ENCODE assay signal across 16 cellular contexts in the genomic region with DNA sequence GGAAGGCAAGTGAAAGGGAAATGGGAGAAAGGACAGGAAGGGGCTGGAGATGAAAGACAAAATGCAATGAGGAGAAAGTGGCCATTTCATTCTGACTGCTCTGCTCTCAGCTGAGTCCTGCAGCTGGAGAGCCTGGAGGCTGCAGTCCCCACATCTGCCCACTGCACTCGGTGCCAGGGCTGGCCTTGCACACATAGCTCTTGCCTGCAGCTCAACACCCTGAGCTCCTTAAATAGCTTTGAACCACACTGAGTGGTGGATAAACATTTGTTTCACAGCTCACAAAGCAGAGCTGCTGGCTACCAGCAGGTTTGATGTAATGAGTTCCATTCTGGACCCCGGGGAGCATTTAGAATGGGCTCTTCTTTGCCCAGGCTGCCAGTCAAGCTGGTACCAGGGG.
DNase-seq lines count a peak whose midpoint lies in the region; ATAC-seq and TF ChIP-seq lines count a peak whose summit lies in the region.
"Had no signal": no experiment of that assay in that cellular context is flagged by ENCODE, and none has a peak within 500 bp of the region (broad histone marks: within the 10 kb centered on the region; RNA-seq: fewer than 3 reads in every experiment).

No MANE protein-coding gene starts in this region.

- peak; percentile 32 for ATAC-seq in HG03175 (IDR thresholded peaks at IDR 0.05; ENCODE audit: unreplicated experiment)
- no peak for ATAC-seq in memory B cell (ENCODE audit: low read depth)
- no peak for ATAC-seq in left lung

- H3K36me3 ChIP-seq in transverse colon = no peaks in the 10 kb centered on the region
- no peaks in the 10 kb centered on the region for H3K36me3 ChIP-seq in left lung
- H3K36me3 ChIP-seq: neutrophil, spleen had no signal

- H3K27me3 Mint-ChIP-seq in memory B cell = peaks cover 3% of the 10 kb centered on the region

- H3K4me3 ChIP-seq in transverse colon (no peak overlapping the region), left lung (no peak overlapping the region)
- H3K4me3 ChIP-seq: spleen had no signal

- H3K9me3 Mint-ChIP-seq in memory B cell = peaks cover 1% of the 10 kb centered on the region

- H3K4me1 ChIP-seq in transverse colon (peaks cover 0 to 13% (median 1%) of the 10 kb centered on the region in 4 donors), left lung (peaks cover 0 to 19% of the 10 kb centered on the region in 2 donors)

- H3K9me3 ChIP-seq in transverse colon = no peaks in the 10 kb centered on the region
- no peaks in the 10 kb centered on the region for H3K9me3 ChIP-seq in left lung
- H3K9me3 ChIP-seq: neutrophil, spleen had no signal

- H3K27me3 ChIP-seq in transverse colon (no peaks in the 10 kb centered on the region), left lung (no peaks in the 10 kb centered on the region)
- H3K27me3 ChIP-seq: neutrophil, spleen had no signal

- peak; percentile 29 for DNase-seq in SW480 (ENCODE audit: low spot score)
- no peak for DNase-seq in memory B cell (ENCODE audit: low spot score in 2 of 2)
- DNase-seq in GM10248 (ENCODE audit: extremely low spot score) = no peak
- no peak for DNase-seq in activated CD4-positive, alpha-beta T cell treated with anti-CD3 and anti-CD28 coated beads, Interleukin-2, amount 50 U/mL, for 48 hours
- no peak for DNase-seq in transverse colon
- no peak for DNase-seq in left lung
- DNase-seq: activated CD4-positive, alpha-beta T cell treated with anti-CD3 and anti-CD28 coated beads, Interleukin-2, amount 10 ng/mL, durations not matched to agents 24 days and 14 days; aorta; CD4-positive, CD25-positive, alpha-beta regulatory T cell; kidney; spleen; T-helper 1 cell had no signal

- TF ChIP-seq POLR2A in transverse colon (IDR thresholded peaks at IDR 0.05) = no peak

- H3K27ac ChIP-seq in transverse colon (peak overlapping the region in 1 of 4 donors; percentile 41), left lung (no peak overlapping the region)
- H3K27ac ChIP-seq: neutrophil, spleen had no signal

- 43 to 48% methylated on average over 1 to 2 of the region's 2 CpGs for WGBS in transverse colon (ENCODE audit: low coverage in 1 of 2), 2 donors

- peak overlapping the region; percentile 2 for H3K27ac Mint-ChIP-seq in memory B cell
- H3K27ac Mint-ChIP-seq: activated CD4-positive, alpha-beta T cell treated with anti-CD3 and anti-CD28 coated beads, Interleukin-2, amount 10 ng/mL, durations not matched to agents 24 days and 14 days; activated T-helper 1 cell treated with anti-CD3 and anti-CD28 coated beads, Interleukin-12 subunit alpha, Interleukin-12 subunit beta, Interleukin-2, Interleukin-4 antibody, amounts not matched to agents 30 ng/mL and 10 ng/mL and 1 ng/mL, durations not matched to agents 14 hours and 24 hours and 36 hours; CD4-positive, CD25-positive, alpha-beta regulatory T cell had no signal

- in situ Hi-C loops in transverse colon (cut with MboI; ENCODE audit: low pct_ligation_motif_present in 1 of 4, low pct_unique_long_range_greater_than_20kb in 1 of 4, low sequenced_read_pairs in 3 of 4) = no loop called here

- TF ChIP-seq CTCF in GM12873 (IDR thresholded peaks at IDR 0.05; ENCODE audit: insufficient read depth, low read depth, low read length, missing control alignments) (peak; percentile 17), GM10248 (IDR thresholded peaks at IDR 0.05; ENCODE audit: control extremely low read depth, extremely low read depth, low read depth, missing control alignments) (no peak), transverse colon (IDR thresholded peaks at IDR 0.05) (no peak), left lung (IDR thresholded peaks at IDR 0.05) (no peak)

- CTCF ChIA-PET in GM10248 (lab: Yijun Ruan, JAX) = interaction anchor here (0.6 to 7.7 kb wide), 7 partner anchors 9 to 142 kb away, joined by 3 to 81 read pairs (median 4); no protein-coding TSS in a partner anchor

- no peak for TF ChIP-seq EP300 in transverse colon (IDR thresholded peaks at IDR 0.05; ENCODE audit: low read depth)

- H3K4me1 Mint-ChIP-seq in memory B cell = peaks cover 32% of the 10 kb centered on the region

- intact Hi-C loops in transverse colon (cut with DNase I; ENCODE audit: low total_unique reads) = loop anchor here (5.0 kb wide), 1 partner anchor 483 kb away; no protein-coding TSS in a partner anchor
- intact Hi-C loops in left lung (cut with DNase I) = no loop called here

- POLR2A ChIA-PET in GM10248 (lab: Yijun Ruan, JAX) = interaction anchor here (0.5 to 2.7 kb wide), 4 partner anchors 9 to 1295 kb away, joined by 3 to 11 read pairs (median 5); no protein-coding TSS in a partner anchor

- H3K4me3 Mint-ChIP-seq in memory B cell = peak overlapping the region; percentile 2
- H3K4me3 Mint-ChIP-seq: activated CD4-positive, alpha-beta T cell treated with anti-CD3 and anti-CD28 coated beads, Interleukin-2, amount 10 ng/mL, durations not matched to agents 24 days and 14 days; activated T-helper 1 cell treated with anti-CD3 and anti-CD28 coated beads, Interleukin-12 subunit alpha, Interleukin-12 subunit beta, Interleukin-2, Interleukin-4 antibody, amounts not matched to agents 30 ng/mL and 10 ng/mL and 1 ng/mL, durations not matched to agents 14 hours and 24 hours and 36 hours; CD4-positive, CD25-positive, alpha-beta regulatory T cell had no signal

- no peaks in the 10 kb centered on the region for H3K36me3 Mint-ChIP-seq in memory B cell
- H3K36me3 Mint-ChIP-seq: CD4-positive, CD25-positive, alpha-beta regulatory T cell had no signal
